In the genomic region with DNA sequence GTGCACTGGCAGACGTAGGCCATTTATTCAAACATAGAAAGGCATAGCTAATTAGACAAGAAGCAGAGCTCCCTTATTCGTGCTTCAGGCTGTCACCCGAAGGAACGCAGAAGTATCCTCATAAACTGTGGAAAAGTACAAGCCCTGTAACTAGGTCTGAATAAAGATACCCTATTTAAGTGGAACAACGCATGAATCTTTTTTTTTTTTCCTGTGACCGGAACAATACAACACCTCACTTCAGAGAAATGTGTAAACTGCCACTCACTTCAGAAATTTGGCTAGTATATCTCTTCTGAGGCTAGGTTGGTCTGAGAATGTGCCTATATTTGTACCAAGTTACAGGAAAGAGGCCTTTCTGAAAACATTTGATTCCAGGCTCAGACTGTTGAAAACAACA, we compare ENCODE assay signal across 18 cellular contexts. TPM values are rescaled to one million over a fixed set of nuclear protein-coding genes. Genes with fewer than 3 reads are reported as not detected.
A peak's percentile ranks its signal among the peaks of the same experiment; 100 is the strongest.
DNase-seq lines count a peak whose midpoint lies in the region; ATAC-seq, FAIRE-seq and TF ChIP-seq lines count a peak whose summit lies in the region.
"Had no signal": no experiment of that assay in that cellular context is flagged by ENCODE, and none has a peak within 500 bp of the region (broad histone marks: within the 10 kb centered on the region; RNA-seq: fewer than 3 reads in every experiment).

No MANE protein-coding gene starts in this region.

- BruUV-seq in HepG2 (replicated peaks; lab: Mats Ljungman, UMichigan) = no TSS peak

- FAIRE-seq in HepG2 (lab: Jason Lieb, UNC) = no peak

- TF ChIP-seq CTCF in gastroesophageal sphincter (IDR thresholded peaks at IDR 0.05) (no peak), sigmoid colon (IDR thresholded peaks at IDR 0.05) (no peak), HepG2 (CRISPR knock-in tag; IDR thresholded peaks at IDR 0.05) (no peak)

- no peak overlapping the region for H3K9ac ChIP-seq in HepG2 (ENCODE audit: insufficient read depth, low read depth, low read length)

- H3K4me1 ChIP-seq in gastroesophageal sphincter (peaks cover 0 to 44% (median 20%) of the 10 kb centered on the region in 3 donors), sigmoid colon (peaks cover 0 to 65% (median 53%) of the 10 kb centered on the region in 4 donors), HepG2 (ENCODE audit: insufficient read depth, low read length) (no peaks in the 10 kb centered on the region)

- no peaks in the 10 kb centered on the region for H3K36me3 ChIP-seq in gastroesophageal sphincter
- no peaks in the 10 kb centered on the region for H3K36me3 ChIP-seq in sigmoid colon
- H3K36me3 ChIP-seq in HepG2 (replicated peaks in 1 of 2; ENCODE audit: control insufficient read depth in 1 of 2, insufficient read depth in 2 of 2, low read length in 2 of 2) = no peaks in the 10 kb centered on the region
- H3K36me3 ChIP-seq: brain microvascular endothelial cell, ovary had no signal

- H3K4me2 ChIP-seq in HepG2 (ENCODE audit: low read depth, low read length) = no peak overlapping the region

- no peaks in the 10 kb centered on the region for H3K27me3 ChIP-seq in gastroesophageal sphincter
- H3K27me3 ChIP-seq in sigmoid colon = no peaks in the 10 kb centered on the region
- no peaks in the 10 kb centered on the region for H3K27me3 ChIP-seq in HepG2 (ENCODE audit: control insufficient read depth in 1 of 2, insufficient read depth in 2 of 2, low read length in 2 of 2)
- H3K27me3 ChIP-seq: brain microvascular endothelial cell, ovary had no signal

- H3K27me3 Mint-ChIP-seq in activated CD4-positive, alpha-beta T cell treated with anti-CD3 and anti-CD28 coated beads for 36 hours = no peaks in the 10 kb centered on the region
- H3K27me3 Mint-ChIP-seq in T-helper 17 cell = no peaks in the 10 kb centered on the region

- intact Hi-C loops in activated CD4-positive, alpha-beta T cell treated with anti-CD3 and anti-CD28 coated beads for 36 hours (cut with DNase I, micrococcal nuclease) = no loop called here
- intact Hi-C loops in sigmoid colon (cut with DNase I) (loop anchor here (5.0 to 10.0 kb wide), 3 partner anchors 250 to 635 kb away; a partner anchor contains a TSS), HepG2 (cut with micrococcal nuclease; ENCODE audit: unreplicated experiment) (no loop called here)

- no peak for TF ChIP-seq RAD21 in HepG2 (CRISPR knock-in tag; IDR thresholded peaks at IDR 0.05)

- ATAC-seq in activated CD4-positive, alpha-beta T cell treated with anti-CD3 and anti-CD28 coated beads for 36 hours = peak; percentile 73
- ATAC-seq in T-helper 17 cell (no peak), gastroesophageal sphincter (peak; percentile 72), HepG2 (no peak), HG02588 (IDR thresholded peaks at IDR 0.05; ENCODE audit: unreplicated experiment) (no peak)
- ATAC-seq: HCT116 had no signal

- H3K4me3 ChIP-seq in gastroesophageal sphincter (no peak overlapping the region), sigmoid colon (no peak overlapping the region), HepG2 (replicated peaks in 1 of 3; ENCODE audit: insufficient read depth in 1 of 3, low read depth in 2 of 3, low read length in 3 of 3) (no peak overlapping the region)
- H3K4me3 ChIP-seq: ovary had no signal

- POLR2A ChIA-PET in activated CD4-positive, alpha-beta T cell treated with anti-CD3 and anti-CD28 coated beads for 36 hours (lab: Charles Lee) = interaction anchor here (0.6 to 0.7 kb wide), 2 partner anchors 10 to 21 kb away, joined by 7 read pairs; no protein-coding TSS in a partner anchor
- POLR2A ChIA-PET in HepG2 (lab: Yijun Ruan, JAX) = no interaction called here

- CTCF ChIA-PET in activated CD4-positive, alpha-beta T cell treated with anti-CD3 and anti-CD28 coated beads for 36 hours (lab: Charles Lee) = no interaction called here
- CTCF ChIA-PET in HepG2 (lab: Yijun Ruan, JAX; ENCODE audit: low intra/inter-chr PET ratio, low total read pairs) = no interaction called here

- peaks cover 37% of the 10 kb centered on the region for H3K4me1 Mint-ChIP-seq in activated CD4-positive, alpha-beta T cell treated with anti-CD3 and anti-CD28 coated beads for 36 hours
- H3K4me1 Mint-ChIP-seq in T-helper 17 cell = peaks cover 9% of the 10 kb centered on the region
- H3K4me1 Mint-ChIP-seq: B cell had no signal

- H3K9me3 ChIP-seq in T-helper 17 cell (ENCODE audit: control insufficient read depth, low read length, poor library complexity, severe bottlenecking) (no peaks in the 10 kb centered on the region), gastroesophageal sphincter (no peaks in the 10 kb centered on the region), sigmoid colon (no peaks in the 10 kb centered on the region), HepG2 (ENCODE audit: low read length) (no peaks in the 10 kb centered on the region)
- H3K9me3 ChIP-seq: ovary had no signal

- in situ Hi-C loops in HepG2 (cut with HindIII; ENCODE audit: extremely low pct_ligation_motif_present, low pct_unique_long_range_greater_than_20kb) = no loop called here

- peaks cover 6% of the 10 kb centered on the region for H3K36me3 Mint-ChIP-seq in activated CD4-positive, alpha-beta T cell treated with anti-CD3 and anti-CD28 coated beads for 36 hours (ENCODE audit: low read depth)
- no peaks in the 10 kb centered on the region for H3K36me3 Mint-ChIP-seq in T-helper 17 cell (ENCODE audit: low read depth)

- H4K20me1 ChIP-seq in HepG2 (ENCODE audit: insufficient read depth, low read length) = no peaks in the 10 kb centered on the region

- no peak for TF ChIP-seq POLR2A in gastroesophageal sphincter (IDR thresholded peaks at IDR 0.05)
- no peak for TF ChIP-seq POLR2A in sigmoid colon (IDR thresholded peaks at IDR 0.05)
- no peak for TF ChIP-seq POLR2A in HepG2 (IDR thresholded peaks at IDR 0.05; ENCODE audit: insufficient read depth in 1 of 2, low read depth in 2 of 2, low read length in 2 of 2)

- H3K79me2 ChIP-seq in HepG2 (ENCODE audit: insufficient read depth, low read length) = no peaks in the 10 kb centered on the region

- H3K27ac ChIP-seq in gastroesophageal sphincter (peak overlapping the region; percentile 84 to 98 (median 84)), sigmoid colon (peak overlapping the region; percentile 79 to 82 (median 81)), HepG2 (ENCODE audit: extremely low read length, insufficient read depth, low read length) (no peak overlapping the region)
- H3K27ac ChIP-seq: 22Rv1, brain microvascular endothelial cell, ovary had no signal

- H3K27ac Mint-ChIP-seq in activated CD4-positive, alpha-beta T cell treated with anti-CD3 and anti-CD28 coated beads for 36 hours = peak overlapping the region; percentile 72
- peak overlapping the region; percentile 81 for H3K27ac Mint-ChIP-seq in T-helper 17 cell
- H3K27ac Mint-ChIP-seq: B cell had no signal

- DNase-seq in activated CD4-positive, alpha-beta T cell treated with anti-CD3 and anti-CD28 coated beads for 36 hours = no peak
- DNase-seq in activated CD4-positive, alpha-beta T cell treated with anti-CD3 and anti-CD28 coated beads, Interleukin-2, amount 50 U/mL, for 4 hours = no peak
- no peak for DNase-seq in T-helper 17 cell
- peak; percentile 73 for DNase-seq in sigmoid colon
- no peak for DNase-seq in HepG2 (ENCODE audit: low spot score)
- DNase-seq in NOMO-1 (lab: John Stamatoyannopoulos, UW; ENCODE audit: unreplicated experiment in 2 of 2) = no peak
- DNase-seq: activated CD8-positive, alpha-beta memory T cell treated with anti-CD3 and anti-CD28 coated beads for 24 hours; activated gamma-delta T cell treated with Interleukin-2 at 50 U/mL for 16 hours; brain microvascular endothelial cell; NCI-H187; NK-92 treated with Interleukin-12 subunit alpha and Interleukin-12 subunit beta, amount 100 ng/mL, for 24 hours; ovary; stimulated activated CD4-positive, alpha-beta T cell treated with anti-CD3 and anti-CD28 coated beads, Interleukin-4, amount 100 ng/mL, for 1 hour had no signal

- TF ChIP-seq EP300 in gastroesophageal sphincter (IDR thresholded peaks at IDR 0.05) (no peak), sigmoid colon (IDR thresholded peaks at IDR 0.05) (peak; percentile 44 to 87 (median 86)), HepG2 (IDR thresholded peaks at IDR 0.05; ENCODE audit: low read depth in 2 of 2, low read length in 2 of 2) (no peak), HepG2 (CRISPR knock-in tag; IDR thresholded peaks at IDR 0.05; ENCODE audit: borderline replicate concordance) (no peak)

- H3K9me3 Mint-ChIP-seq in activated CD4-positive, alpha-beta T cell treated with anti-CD3 and anti-CD28 coated beads for 36 hours (ENCODE audit: low read depth) = no peaks in the 10 kb centered on the region

- 37 to 51% methylated on average over 5 to 6 of the region's 6 CpGs for WGBS in gastroesophageal sphincter (ENCODE audit: low coverage in 1 of 2), 2 donors
- WGBS in sigmoid colon, 2 donors = 86 to 93% methylated on average over 6 of the region's 6 CpGs
- WGBS in HepG2 (ENCODE audit: low lambda C conversion rate) = 4% methylated on average over 6 of the region's 6 CpGs

- H2AFZ ChIP-seq in HepG2 (ENCODE audit: low read length) = no peak overlapping the region

- no peak overlapping the region for H3K4me3 Mint-ChIP-seq in activated CD4-positive, alpha-beta T cell treated with anti-CD3 and anti-CD28 coated beads for 36 hours
- no peak overlapping the region for H3K4me3 Mint-ChIP-seq in T-helper 17 cell
- H3K4me3 Mint-ChIP-seq: B cell had no signal

RNA-seq across cellular contexts. Expression of a gene that starts 8.0 kb away (rescaled TPM):
- total RNA-seq in activated CD4-positive, alpha-beta T cell treated with anti-CD3 and anti-CD28 coated beads for 36 hours = 10 to 100 TPM; 24.5 to 27.6 TPM
- total RNA-seq in T-helper 17 cell (10 to 100 TPM; 18.6 to 18.7 TPM), gastroesophageal sphincter (10 to 100 TPM; 24.1 to 29.3 (median 28.1) TPM), sigmoid colon (10 to 100 TPM; 10.8 to 21.2 (median 18.5) TPM), HepG2 (2016; rRNA removed; fragmentation: Illumina TruSeq; extraction: Trizol) (7.2 and 9.2 TPM in 2 replicates)
- polyA plus RNA-seq in sigmoid colon (10 to 100 TPM in 1 of 3 donors, 1 to 10 TPM in 2; 5.4 to 16.6 (median 6.2) TPM), HepG2 (2011; rRNA removed) (1.4 and 1.8 TPM in 2 replicates)
- total RNA-seq in HepG2 (2016; cell fraction: cytosol; rRNA removed; fragmentation: Illumina TruSeq; extraction: Trizol; ENCODE audit: low read depth) = 0.40 and 0.71 TPM in 2 replicates
- 7.5 and 8.0 TPM in 2 replicates for total RNA-seq in HepG2 (2016; cell fraction: insoluble cytoplasmic fraction; rRNA removed; fragmentation: Illumina TruSeq; extraction: Trizol)
- total RNA-seq in HepG2 (2016; cell fraction: membrane; rRNA removed; fragmentation: Illumina TruSeq; extraction: Trizol) = 1.9 TPM in 2 replicates
- 4.9 and 5.7 TPM in 2 replicates for total RNA-seq in HepG2 (2016; cell fraction: nucleus; rRNA removed; fragmentation: Illumina TruSeq; extraction: Trizol)
- 0.64 and 0.95 TPM in 2 replicates for polyA plus RNA-seq in HepG2 (2011; cell fraction: cytosol; rRNA removed)
- 1.1 and 1.8 TPM in 2 replicates for polyA plus RNA-seq in HepG2 (2011; cell fraction: nucleus; rRNA removed)
- polyA plus RNA-seq in HepG2 (2012) = 2.3 and 3.6 TPM in 2 replicates
- 0.29 and 0.33 TPM in 2 replicates for polyA plus RNA-seq in HepG2 (2016; cell fraction: cytosol; fragmentation: Illumina TruSeq; extraction: Trizol; ENCODE audit: low read depth)
- 6.6 and 6.8 TPM in 2 replicates for polyA plus RNA-seq in HepG2 (2016; cell fraction: insoluble cytoplasmic fraction; fragmentation: Illumina TruSeq; extraction: Trizol; ENCODE audit: low read depth)
- polyA plus RNA-seq in HepG2 (2016; cell fraction: membrane; fragmentation: Illumina TruSeq; extraction: Trizol; ENCODE audit: low read depth) = 0.68 and 0.99 TPM in 2 replicates
- 4.8 and 5.0 TPM in 2 replicates for polyA plus RNA-seq in HepG2 (2016; cell fraction: nucleus; fragmentation: Illumina TruSeq; extraction: Trizol; ENCODE audit: insufficient read depth, low read depth)
- 2.3 and 13.1 TPM in 2 replicates for polyA minus RNA-seq in HepG2 (2011; rRNA and poly(A)+ RNA removed; ENCODE audit: low replicate concordance)
- 1.1 and 1.6 TPM in 2 replicates for polyA minus RNA-seq in HepG2 (2011; cell fraction: cytosol; rRNA and poly(A)+ RNA removed)
- 5.4 and 5.7 TPM in 2 replicates for polyA minus RNA-seq in HepG2 (2011; cell fraction: nucleus; rRNA and poly(A)+ RNA removed)

Comparison
In these comparisons a context has a peak if more than half of its experiments do, and no peak if none do; other contexts are left out.
1. ATAC-seq: peak in activated CD4-positive, alpha-beta T cell treated with anti-CD3 and anti-CD28 coated beads for 36 hours (single experiment) and gastroesophageal sphincter (single experiment); none in T-helper 17 cell (single experiment), HepG2 (single experiment) and HG02588 (single experiment).